In genomic region chr5:93579561-93580386, GRCh38 we compare ENCODE assay signal across 8 cellular contexts. TPM values are rescaled to one million over a fixed set of nuclear protein-coding genes. Genes with fewer than 3 reads are reported as not detected.
DNase-seq lines count a peak whose midpoint lies in the region; ATAC-seq and TF ChIP-seq lines count a peak whose summit lies in the region.

No MANE protein-coding gene starts in this region.

- H3K27me3 Mint-ChIP-seq in endodermal cell (ENCODE audit: insufficient read depth): peaks cover 67% of the 10 kb centered on the region

- H3K9me3 ChIP-seq in SJCRH30 (replicated peaks): no peaks in the 10 kb centered on the region
- H3K9me3 ChIP-seq in endodermal cell (ENCODE audit: control insufficient read depth, low read length): no peaks in the 10 kb centered on the region
- no peaks in the 10 kb centered on the region for H3K9me3 ChIP-seq in muscle layer of duodenum (ENCODE audit: control insufficient read depth in 1 of 2, low read length in 2 of 2)

- DNase-seq in NCI-H2227 (lab: John Stamatoyannopoulos, UW; ENCODE audit: unreplicated experiment) (peak; percentile 73), NCI-H2227 treated with DMSO at 0.1 percent for 48 hours (lab: John Stamatoyannopoulos, UW) (no peak), SJCRH30 (peak; percentile 60 to 71), endodermal cell (peak; percentile 83), NOMO-1 (lab: John Stamatoyannopoulos, UW; ENCODE audit: unreplicated experiment in 2 of 2) (no peak), SHP77 treated with DMSO at 0.1 percent for 48 hours (lab: John Stamatoyannopoulos, UW) (no peak)

- H3K4me3 ChIP-seq in SJCRH30 (peak overlapping the region; percentile 65), endodermal cell (ENCODE audit: low read length) (peak overlapping the region; percentile 81), muscle layer of duodenum (ENCODE audit: low read depth in 1 of 2, low read length in 2 of 2) (peak overlapping the region; percentile 74 to 80)

- H3K36me3 Mint-ChIP-seq in endodermal cell (ENCODE audit: low read depth): no peaks in the 10 kb centered on the region

- H3K4me1 ChIP-seq in SJCRH30: no peaks in the 10 kb centered on the region
- no peaks in the 10 kb centered on the region for H3K4me1 ChIP-seq in endodermal cell (ENCODE audit: control insufficient read depth, insufficient read depth, low read length)
- peaks cover 0 to 29% of the 10 kb centered on the region in 2 donors for H3K4me1 ChIP-seq in muscle layer of duodenum (ENCODE audit: control insufficient read depth in 1 of 2, insufficient read depth in 2 of 2, low read length in 2 of 2)

- H3K27me3 ChIP-seq in SJCRH30 (no peaks in the 10 kb centered on the region), endodermal cell (ENCODE audit: control insufficient read depth, insufficient read depth, low read length, poor library complexity, severe bottlenecking) (peaks cover 89% of the 10 kb centered on the region), muscle layer of duodenum (ENCODE audit: low read depth, low read length) (peaks cover 52% of the 10 kb centered on the region)

- ATAC-seq in HG03565 (IDR thresholded peaks at IDR 0.05; ENCODE audit: unreplicated experiment): no peak

- no peaks in the 10 kb centered on the region for H3K9me3 Mint-ChIP-seq in endodermal cell

- H3K36me3 ChIP-seq in SJCRH30 (no peaks in the 10 kb centered on the region), endodermal cell (ENCODE audit: control insufficient read depth, insufficient read depth, low read length) (no peaks in the 10 kb centered on the region), muscle layer of duodenum (ENCODE audit: control insufficient read depth in 1 of 2, insufficient read depth in 2 of 2, low read length in 2 of 2) (no peaks in the 10 kb centered on the region)

- TF ChIP-seq CTCF in endodermal cell (conservative IDR thresholded peaks at IDR 0.05): no peak

- 0% methylated on average over 28 to 80 of the region's 80 CpGs for WGBS in endodermal cell (ENCODE audit: insufficient coverage in 1 of 2, insufficient read length in 1 of 2), 2 experiments

- H3K27ac ChIP-seq in SJCRH30 (peak overlapping the region; percentile 65), endodermal cell (ENCODE audit: low read depth, low read length) (peak overlapping the region; percentile 80), muscle layer of duodenum (ENCODE audit: low read length) (peak overlapping the region; percentile 60)

- H3K27ac Mint-ChIP-seq in endodermal cell: no peak overlapping the region

- no peak overlapping the region for H3K9ac ChIP-seq in endodermal cell (ENCODE audit: extremely low read depth, low read length, poor library complexity, severe bottlenecking)

- H3K4me3 Mint-ChIP-seq in endodermal cell: no peak overlapping the region

- H3K4me1 Mint-ChIP-seq in endodermal cell: peaks cover 16% of the 10 kb centered on the region

RNA-seq across cellular contexts. Expression of gene NR2F1-AS1, which starts 1.2 kb away (rescaled TPM):
- 11.3 and 12.4 TPM in 2 replicates for total RNA-seq in SJCRH30 (2014; rRNA removed; shearing (Covaris generic))
- total RNA-seq in endodermal cell: 1 to 10 TPM; 1.4 to 3.3 TPM
- polyA plus RNA-seq in endodermal cell (2013, experiment 1 of 2): 37.1 TPM
- polyA plus RNA-seq in endodermal cell (2013, experiment 2 of 2): 26.7 TPM

RNA-seq across cellular contexts. Expression of gene NR2F1, which starts 3.2 kb away (rescaled TPM):
- 18.2 and 18.7 TPM in 2 replicates for total RNA-seq in SJCRH30 (2014; rRNA removed; shearing (Covaris generic))
- total RNA-seq in endodermal cell: under 1 TPM in 1 of 2 donors, not detected in 1; 0.22 TPM
- 304 TPM for polyA plus RNA-seq in endodermal cell (2013, experiment 1 of 2)
- polyA plus RNA-seq in endodermal cell (2013, experiment 2 of 2): 263 TPM

Comparison
In these comparisons a context has a peak if more than half of its experiments do, and no peak if none do; other contexts are left out.
1. DNase-seq: peak in NCI-H2227 (single experiment), SJCRH30 (2 of 2) and endodermal cell (single experiment); none in NCI-H2227 treated with DMSO at 0.1 percent for 48 hours (single experiment), NOMO-1 (0 of 2) and SHP77 treated with DMSO at 0.1 percent for 48 hours (single experiment).
2. RNA of gene NR2F1, which starts 3.2 kb away (total RNA-seq): 18.2 to 18.7 TPM in SJCRH30; 0.22 TPM in endodermal cell; every median in the first group is over 10 times any median in the second.
3. Peak in every context shown above with its lines, with median percentiles within 50 percentile points of each other: H3K27ac ChIP-seq and H3K4me3 ChIP-seq.